17 cellular contexts compared by ENCODE assay signal in the genomic region with DNA sequence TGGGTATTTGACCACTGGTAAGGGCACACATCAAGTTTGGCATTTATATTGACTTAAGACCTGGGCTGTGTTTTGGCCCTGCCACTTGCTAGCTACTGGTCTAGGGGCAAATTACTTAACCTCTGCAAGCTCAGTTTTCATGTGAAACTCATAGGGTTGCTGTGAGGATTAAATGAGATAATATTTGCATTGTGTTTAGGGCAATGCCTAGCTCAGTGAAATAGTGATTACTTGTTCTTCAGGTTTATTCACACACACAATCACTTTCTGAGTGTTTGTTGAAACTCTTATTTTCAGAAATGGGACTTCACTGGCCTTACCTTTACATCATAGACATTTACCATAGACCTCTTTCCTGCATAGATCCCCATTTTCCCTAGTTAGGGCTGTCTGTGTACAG.
"Had no signal": no experiment of that assay in that cellular context is flagged by ENCODE, and none has a peak within 500 bp of the region (broad histone marks: within the 10 kb centered on the region; RNA-seq: fewer than 3 reads in every experiment).

No MANE protein-coding gene starts in this region.

- ATAC-seq: gastrocnemius medialis; psoas muscle; stimulated activated naive B cell treated with anti-CD40 and anti-IgM and Interleukin-4, amounts not matched to agents 10 μg/mL and 1 μg/mL and 100 μg/mL, for 72 hours had no signal

- H3K36me3 ChIP-seq: gastrocnemius medialis, sigmoid colon, transverse colon had no signal

- H3K9me3 Mint-ChIP-seq: activated CD4-positive, alpha-beta memory T cell treated with anti-CD3 and anti-CD28 coated beads for 36 hours; naive B cell; stimulated activated naive B cell treated with anti-CD40 and anti-IgM and Interleukin-4, amounts not matched to agents 10 μg/mL and 1 μg/mL and 100 μg/mL, for 72 hours; T-helper 2 cell treated with Interferon-gamma antibody and Interleukin-4, amounts not matched to agents 5 μg/mL and 100 μg/mL, for 36 hours had no signal

- H3K27me3 Mint-ChIP-seq: activated CD4-positive, alpha-beta memory T cell treated with anti-CD3 and anti-CD28 coated beads for 36 hours; naive B cell; stimulated activated naive B cell treated with anti-CD40 and anti-IgM and Interleukin-4, amounts not matched to agents 10 μg/mL and 1 μg/mL and 100 μg/mL, for 72 hours had no signal

- H3K27ac Mint-ChIP-seq: activated CD4-positive, alpha-beta memory T cell treated with anti-CD3 and anti-CD28 coated beads for 36 hours; T-helper 2 cell treated with Interferon-gamma antibody and Interleukin-4, amounts not matched to agents 5 μg/mL and 100 μg/mL, for 36 hours had no signal

- H3K27ac ChIP-seq: gastrocnemius medialis, psoas muscle, sigmoid colon, transverse colon had no signal

- H3K4me3 ChIP-seq: gastrocnemius medialis, psoas muscle, sigmoid colon, transverse colon had no signal

- DNase-seq: activated CD4-positive, alpha-beta memory T cell treated with anti-CD3 and anti-CD28 coated beads for 36 hours; activated gamma-delta T cell; activated T-cell treated with anti-CD3 and anti-CD28 coated beads, Interleukin-2, amount 50 U/mL, for 48 hours; caudate nucleus; cortex of kidney; effector memory CD4-positive, alpha-beta T cell; gastrocnemius medialis; kidney; naive B cell; psoas muscle; sigmoid colon; stimulated activated CD4-positive, alpha-beta T cell treated with anti-CD3 and anti-CD28 coated beads, Interleukin-2, amount 100 ng/mL, for 24 hours; stimulated activated naive B cell treated with anti-CD40 and anti-IgM and Interleukin-4, amounts not matched to agents 10 μg/mL and 1 μg/mL and 100 μg/mL, for 72 hours; substantia nigra; SW 1271; transverse colon had no signal

- H3K27me3 ChIP-seq: gastrocnemius medialis, sigmoid colon, transverse colon had no signal

- H3K4me3 Mint-ChIP-seq: activated CD4-positive, alpha-beta memory T cell treated with anti-CD3 and anti-CD28 coated beads for 36 hours; T-helper 2 cell treated with Interferon-gamma antibody and Interleukin-4, amounts not matched to agents 5 μg/mL and 100 μg/mL, for 36 hours had no signal
